Comparison of ENCODE assay signal across 19 cellular contexts in the genomic region with DNA sequence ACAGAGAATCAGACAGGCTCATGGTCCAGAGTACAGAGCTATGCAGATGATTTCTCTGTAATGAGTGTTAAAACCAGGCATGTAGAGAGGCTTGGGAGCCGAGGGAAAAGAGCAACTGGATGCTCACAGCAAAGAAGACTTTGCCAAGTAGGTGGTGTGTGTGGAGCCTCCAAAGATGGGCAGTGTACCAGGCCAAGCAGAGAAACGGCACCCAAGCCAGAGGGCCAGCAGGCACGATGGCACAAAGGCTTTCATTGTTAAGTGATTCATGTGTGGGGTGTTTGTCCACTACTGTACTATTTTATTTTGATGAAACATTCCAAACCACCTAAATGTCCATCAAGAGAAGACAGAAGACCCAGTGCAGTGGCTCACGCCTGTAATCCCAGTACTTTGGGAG. TPM values are rescaled to one million over a fixed set of nuclear protein-coding genes. Genes with fewer than 3 reads are reported as not detected.
A peak's percentile ranks its signal among the peaks of the same experiment; 100 is the strongest.
DNase-seq lines count a peak whose midpoint lies in the region; ATAC-seq and TF ChIP-seq lines count a peak whose summit lies in the region.
"Had no signal": no experiment of that assay in that cellular context is flagged by ENCODE, and none has a peak within 500 bp of the region (broad histone marks: within the 10 kb centered on the region; RNA-seq: fewer than 3 reads in every experiment).

No MANE protein-coding gene starts in this region.

- TF ChIP-seq CTCF in RWPE1 (conservative IDR thresholded peaks at IDR 0.05; ENCODE audit: low read depth) (no peak), right lobe of liver (IDR thresholded peaks at IDR 0.05) (no peak)

- POLR2A ChIA-PET in RWPE1 (lab: Yijun Ruan, JAX; ENCODE audit: low non-redundant PET): no interaction called here

- ATAC-seq in CD4-positive, CD25-positive, alpha-beta regulatory T cell (ENCODE audit: low read depth in 2 of 2): no peak
- ATAC-seq in HG03520 (IDR thresholded peaks at IDR 0.05; ENCODE audit: unreplicated experiment) (no peak), right lobe of liver (no peak)
- ATAC-seq: mucosa of descending colon had no signal

- no peaks in the 10 kb centered on the region for H3K27me3 Mint-ChIP-seq in CD4-positive, CD25-positive, alpha-beta regulatory T cell
- H3K27me3 Mint-ChIP-seq: activated CD4-positive, alpha-beta T cell treated with anti-CD3 and anti-CD28 coated beads, Interleukin-2, amount 10 ng/mL, durations not matched to agents 24 days and 14 days; activated naive CD4-positive, alpha-beta T cell treated with anti-CD3 and anti-CD28 coated beads, Interleukin-2, amount 10 ng/mL, durations not matched to agents 7 days and 5 days had no signal

- H3K36me3 ChIP-seq in CD4-positive, CD25-positive, alpha-beta regulatory T cell (ENCODE audit: control insufficient read depth, insufficient read depth, low read length): peaks cover 63% of the 10 kb centered on the region
- peaks cover 0 to 61% (median 29%) of the 10 kb centered on the region in 4 donors for H3K36me3 ChIP-seq in right lobe of liver

- intact Hi-C loops in right lobe of liver (cut with DNase I): no loop called here

- H3K4me3 Mint-ChIP-seq in CD4-positive, CD25-positive, alpha-beta regulatory T cell: no peak overlapping the region
- H3K4me3 Mint-ChIP-seq: activated CD4-positive, alpha-beta T cell treated with anti-CD3 and anti-CD28 coated beads, Interleukin-2, amount 10 ng/mL, durations not matched to agents 24 days and 14 days; activated naive CD4-positive, alpha-beta T cell treated with anti-CD3 and anti-CD28 coated beads, Interleukin-2, amount 10 ng/mL, durations not matched to agents 7 days and 5 days; activated T-helper 1 cell treated with anti-CD3 and anti-CD28 coated beads, Interleukin-12 subunit alpha, Interleukin-12 subunit beta, Interleukin-2, Interleukin-4 antibody, amounts not matched to agents 30 ng/mL and 10 ng/mL and 1 ng/mL, durations not matched to agents 14 hours and 24 hours and 36 hours; nephron progenitor cell had no signal

- peaks cover 30% of the 10 kb centered on the region for H3K36me3 Mint-ChIP-seq in CD4-positive, CD25-positive, alpha-beta regulatory T cell

- no peaks in the 10 kb centered on the region for H3K9me3 Mint-ChIP-seq in CD4-positive, CD25-positive, alpha-beta regulatory T cell
- H3K9me3 Mint-ChIP-seq: activated CD4-positive, alpha-beta T cell treated with anti-CD3 and anti-CD28 coated beads, Interleukin-2, amount 10 ng/mL, durations not matched to agents 24 days and 14 days; activated naive CD4-positive, alpha-beta T cell treated with anti-CD3 and anti-CD28 coated beads, Interleukin-2, amount 10 ng/mL, durations not matched to agents 7 days and 5 days; activated T-helper 1 cell treated with anti-CD3 and anti-CD28 coated beads, Interleukin-12 subunit alpha, Interleukin-12 subunit beta, Interleukin-2, Interleukin-4 antibody, amounts not matched to agents 30 ng/mL and 10 ng/mL and 1 ng/mL, durations not matched to agents 14 hours and 24 hours and 36 hours; nephron progenitor cell had no signal

- no peak overlapping the region for H3K4me3 ChIP-seq in CD4-positive, CD25-positive, alpha-beta regulatory T cell (ENCODE audit: low read depth, low read length)
- H3K4me3 ChIP-seq in right lobe of liver: no peak overlapping the region
- H3K4me3 ChIP-seq: BLaER1 treated with 17β-estradiol and CSF1 and Interleukin-3, amounts not matched to agents 10 nM and 100 nM; mucosa of descending colon had no signal

- H3K27ac ChIP-seq in CD4-positive, CD25-positive, alpha-beta regulatory T cell (ENCODE audit: insufficient read depth, low read length, poor library complexity, severe bottlenecking): no peak overlapping the region
- peak overlapping the region; percentile 41; the same call in 1 of the 2 replicates for H3K27ac ChIP-seq in RWPE1
- H3K27ac ChIP-seq in right lobe of liver: no peak overlapping the region
- H3K27ac ChIP-seq: BLaER1 treated with 17β-estradiol and CSF1 and Interleukin-3, amounts not matched to agents 10 nM and 100 nM; epithelial cell of prostate had no signal

- DNase-seq in CD4-positive, CD25-positive, alpha-beta regulatory T cell: no peak
- DNase-seq in RWPE1 (ENCODE audit: low spot score): no peak
- DNase-seq in globus pallidus (ENCODE audit: low spot score): peak; percentile 88
- DNase-seq in putamen (ENCODE audit: low spot score): peak; percentile 80
- DNase-seq in HUDEP-2 (lab: John Stamatoyannopoulos, UW; ENCODE audit: unreplicated experiment in 76 of 76): no peak
- DNase-seq in right lobe of liver: no peak
- DNase-seq: activated CD4-positive, alpha-beta T cell treated with anti-CD3 and anti-CD28 coated beads, Interleukin-2, amount 10 ng/mL, durations not matched to agents 24 days and 14 days; activated naive CD4-positive, alpha-beta T cell treated with anti-CD3 and anti-CD28 coated beads, Interleukin-2, amount 10 ng/mL, durations not matched to agents 7 days and 5 days; aorta; mucosa of descending colon; NCI-H1048; NCI-H1930; NCI-H69; nephron progenitor cell; RPMI8226 had no signal

- H3K4me1 ChIP-seq in CD4-positive, CD25-positive, alpha-beta regulatory T cell (ENCODE audit: control insufficient read depth, insufficient read depth, low read length, poor library complexity, severe bottlenecking): no peaks in the 10 kb centered on the region
- no peaks in the 10 kb centered on the region for H3K4me1 ChIP-seq in right lobe of liver
- H3K4me1 ChIP-seq: BLaER1 treated with 17β-estradiol and CSF1 and Interleukin-3, amounts not matched to agents 10 nM and 100 nM had no signal

- no peaks in the 10 kb centered on the region for H3K9me3 ChIP-seq in CD4-positive, CD25-positive, alpha-beta regulatory T cell (ENCODE audit: control insufficient read depth in 2 of 2, low read length in 2 of 2)
- no peaks in the 10 kb centered on the region for H3K9me3 ChIP-seq in right lobe of liver
- H3K9me3 ChIP-seq: BLaER1 treated with 17β-estradiol and CSF1 and Interleukin-3, amounts not matched to agents 10 nM and 100 nM; mucosa of descending colon had no signal

- TF ChIP-seq POLR2A in right lobe of liver (IDR thresholded peaks at IDR 0.05): no peak

- no peaks in the 10 kb centered on the region for H3K27me3 ChIP-seq in CD4-positive, CD25-positive, alpha-beta regulatory T cell (ENCODE audit: control insufficient read depth, insufficient read depth, low read length)
- no peaks in the 10 kb centered on the region for H3K27me3 ChIP-seq in right lobe of liver
- H3K27me3 ChIP-seq: BLaER1 treated with 17β-estradiol and CSF1 and Interleukin-3, amounts not matched to agents 10 nM and 100 nM had no signal

- peaks cover 0 to 15% (median 4%) of the 10 kb centered on the region in 4 donors for H3K4me1 Mint-ChIP-seq in CD4-positive, CD25-positive, alpha-beta regulatory T cell
- H3K4me1 Mint-ChIP-seq: activated naive CD4-positive, alpha-beta T cell treated with anti-CD3 and anti-CD28 coated beads, Interleukin-2, amount 10 ng/mL, durations not matched to agents 7 days and 5 days; nephron progenitor cell had no signal

- CTCF ChIA-PET in RWPE1 (lab: Yijun Ruan, JAX): interaction anchor here (0.6 kb wide), 1 partner anchor 31 kb away, joined by 4 read pairs; no protein-coding TSS in a partner anchor

- 77% methylated on average over 4 of the region's 4 CpGs for WGBS in right lobe of liver (ENCODE audit: insufficient coverage, low coverage, low lambda C conversion rate, missing lambda C conversion rate)

- peak overlapping the region in 2 of 3 donors; percentile 60 to 83 for H3K27ac Mint-ChIP-seq in CD4-positive, CD25-positive, alpha-beta regulatory T cell
- H3K27ac Mint-ChIP-seq: activated CD4-positive, alpha-beta T cell treated with anti-CD3 and anti-CD28 coated beads, Interleukin-2, amount 10 ng/mL, durations not matched to agents 24 days and 14 days; activated T-helper 1 cell treated with anti-CD3 and anti-CD28 coated beads, Interleukin-12 subunit alpha, Interleukin-12 subunit beta, Interleukin-2, Interleukin-4 antibody, amounts not matched to agents 30 ng/mL and 10 ng/mL and 1 ng/mL, durations not matched to agents 14 hours and 24 hours and 36 hours had no signal

RNA-seq across cellular contexts. Expression of gene RANGAP1, which starts 11.1 kb away (rescaled TPM):
- 112 TPM for total RNA-seq in CD4-positive, CD25-positive, alpha-beta regulatory T cell
- 10 to 100 TPM; 19.9 to 26.6 (median 23.0) TPM for polyA plus RNA-seq in CD4-positive, CD25-positive, alpha-beta regulatory T cell
- 10 to 100 TPM; 27.4 to 56.3 (median 37.6) TPM for total RNA-seq in right lobe of liver

RNA-seq across cellular contexts. Expression of gene ZC3H7B, which starts 26.5 kb away (rescaled TPM):
- total RNA-seq in CD4-positive, CD25-positive, alpha-beta regulatory T cell: 39.3 TPM
- 1 to 10 TPM in 3 of 4 donors, under 1 TPM in 1; 1.00 to 1.3 (median 1.3) TPM for polyA plus RNA-seq in CD4-positive, CD25-positive, alpha-beta regulatory T cell
- total RNA-seq in right lobe of liver: 10 to 100 TPM; 26.5 to 50.1 (median 42.7) TPM

RNA-seq across cellular contexts. Expression of gene CHADL, which starts 34.1 kb away (rescaled TPM):
- total RNA-seq in CD4-positive, CD25-positive, alpha-beta regulatory T cell: 1.2 TPM
- under 1 TPM; 0.22 to 0.58 (median 0.51) TPM for polyA plus RNA-seq in CD4-positive, CD25-positive, alpha-beta regulatory T cell
- 1 to 10 TPM in 3 of 6 experiments, under 1 TPM in 3; 0.75 to 1.5 (median 1.1) TPM for total RNA-seq in right lobe of liver

Comparison
In these comparisons a context has a peak if more than half of its experiments do, and no peak if none do; other contexts are left out.
1. DNase-seq: peak in globus pallidus (single experiment) and putamen (single experiment); none in CD4-positive, CD25-positive, alpha-beta regulatory T cell (0 of 3), RWPE1 (single experiment), HUDEP-2 (0 of 76) and right lobe of liver (0 of 3).